In the genomic region with DNA sequence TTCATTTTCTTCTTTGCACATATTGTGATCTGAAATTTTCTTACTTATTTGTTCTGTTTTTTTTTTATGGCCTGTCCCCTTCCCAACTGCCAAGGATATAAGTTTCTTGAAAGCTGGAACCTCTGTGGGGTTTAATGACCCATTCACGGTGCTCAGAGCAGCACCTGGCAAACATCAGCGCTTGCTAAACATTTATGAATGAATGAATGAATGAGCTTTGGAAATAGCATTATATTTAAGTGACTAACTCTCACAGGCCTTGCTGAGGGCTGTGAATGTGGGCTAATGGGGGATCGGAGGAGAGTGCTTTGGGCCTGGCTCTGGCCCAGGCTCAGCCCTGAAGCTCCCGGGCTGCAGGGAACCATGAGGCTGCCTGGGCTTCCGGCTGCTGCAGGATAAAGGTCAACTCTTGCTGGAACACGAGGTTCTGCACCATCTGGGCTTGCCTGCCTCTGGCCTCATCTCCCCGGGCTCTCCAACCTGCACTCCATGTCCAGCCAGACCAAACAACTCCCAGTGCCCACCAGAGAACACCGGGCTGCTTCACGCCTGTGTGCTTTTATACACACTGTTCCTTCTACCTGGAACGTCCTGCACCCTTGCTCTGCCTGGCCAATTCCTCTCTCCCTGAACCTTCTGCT, we compare ENCODE assay signal across 18 cellular contexts. TPM values are rescaled to one million over a fixed set of nuclear protein-coding genes. Genes with fewer than 3 reads are reported as not detected.
DNase-seq lines count a peak whose midpoint lies in the region; ATAC-seq and TF ChIP-seq lines count a peak whose summit lies in the region.
"Had no signal": no experiment of that assay in that cellular context is flagged by ENCODE, and none has a peak within 500 bp of the region (broad histone marks: within the 10 kb centered on the region; RNA-seq: fewer than 3 reads in every experiment).

No MANE protein-coding gene starts in this region.

- no peaks in the 10 kb centered on the region for H3K9me3 ChIP-seq in esophagus muscularis mucosa
- no peaks in the 10 kb centered on the region for H3K9me3 ChIP-seq in transverse colon
- no peaks in the 10 kb centered on the region for H3K9me3 ChIP-seq in CD8-positive, alpha-beta memory T cell (ENCODE audit: low read length)

- no peaks in the 10 kb centered on the region for H3K36me3 ChIP-seq in esophagus muscularis mucosa
- H3K36me3 ChIP-seq in transverse colon: no peaks in the 10 kb centered on the region
- no peaks in the 10 kb centered on the region for H3K36me3 ChIP-seq in CD8-positive, alpha-beta memory T cell (ENCODE audit: insufficient read depth, low read length)
- H3K36me3 ChIP-seq: brain microvascular endothelial cell had no signal

- H3K36me3 Mint-ChIP-seq in activated T-cell treated with anti-CD3 and anti-CD28 coated beads, Interleukin-2, amount 50 U/mL, for 72 hours (ENCODE audit: insufficient read depth in 2 of 2): no peaks in the 10 kb centered on the region
- H3K36me3 Mint-ChIP-seq in naive thymus-derived CD8-positive, alpha-beta T cell: no peaks in the 10 kb centered on the region
- no peaks in the 10 kb centered on the region for H3K36me3 Mint-ChIP-seq in natural killer cell
- no peaks in the 10 kb centered on the region for H3K36me3 Mint-ChIP-seq in CD8-positive, alpha-beta memory T cell
- H3K36me3 Mint-ChIP-seq: activated CD8-positive, alpha-beta memory T cell treated with anti-CD3 and anti-CD28 coated beads, Interleukin-2, amount 10 ng/mL, durations not matched to agents 7 days and 5 days had no signal

- in situ Hi-C loops in transverse colon (cut with MboI; ENCODE audit: low pct_ligation_motif_present in 1 of 4, low pct_unique_long_range_greater_than_20kb in 1 of 4, low sequenced_read_pairs in 3 of 4): no loop called here

- H3K4me3 Mint-ChIP-seq in activated T-cell treated with anti-CD3 and anti-CD28 coated beads, Interleukin-2, amount 50 U/mL, for 72 hours: peak overlapping the region in 1 of 2 donors; percentile 16
- H3K4me3 Mint-ChIP-seq in naive thymus-derived CD8-positive, alpha-beta T cell: peak overlapping the region in 3 of 10 donors; percentile 11 to 45 (median 45)
- no peak overlapping the region for H3K4me3 Mint-ChIP-seq in natural killer cell
- H3K4me3 Mint-ChIP-seq in CD8-positive, alpha-beta memory T cell: no peak overlapping the region
- H3K4me3 Mint-ChIP-seq: activated CD8-positive, alpha-beta memory T cell treated with anti-CD3 and anti-CD28 coated beads, Interleukin-2, amount 10 ng/mL, durations not matched to agents 7 days and 5 days; T-helper 2 cell treated with Interferon-gamma antibody and Interleukin-4, amounts not matched to agents 5 μg/mL and 100 μg/mL, for 36 hours had no signal

- TF ChIP-seq POLR2A in esophagus muscularis mucosa (IDR thresholded peaks at IDR 0.05; ENCODE audit: low read depth) (no peak), transverse colon (IDR thresholded peaks at IDR 0.05) (peak; percentile 42)

- CTCF ChIA-PET in CD8-positive, alpha-beta memory T cell (lab: Charles Lee): no interaction called here

- H3K9me3 Mint-ChIP-seq in activated T-cell treated with anti-CD3 and anti-CD28 coated beads, Interleukin-2, amount 50 U/mL, for 72 hours: no peaks in the 10 kb centered on the region
- H3K9me3 Mint-ChIP-seq in naive thymus-derived CD8-positive, alpha-beta T cell: no peaks in the 10 kb centered on the region
- H3K9me3 Mint-ChIP-seq in natural killer cell: no peaks in the 10 kb centered on the region
- H3K9me3 Mint-ChIP-seq in CD8-positive, alpha-beta memory T cell: no peaks in the 10 kb centered on the region
- H3K9me3 Mint-ChIP-seq: T-helper 2 cell treated with Interferon-gamma antibody and Interleukin-4, amounts not matched to agents 5 μg/mL and 100 μg/mL, for 36 hours had no signal

- peaks cover 73% of the 10 kb centered on the region for H3K4me1 Mint-ChIP-seq in activated T-cell treated with anti-CD3 and anti-CD28 coated beads, Interleukin-2, amount 50 U/mL, for 72 hours (ENCODE audit: low read depth)
- peaks cover 49 to 93% (median 88%) of the 10 kb centered on the region in 4 donors for H3K4me1 Mint-ChIP-seq in naive thymus-derived CD8-positive, alpha-beta T cell
- H3K4me1 Mint-ChIP-seq in natural killer cell: peaks cover 21 to 31% of the 10 kb centered on the region in 2 donors
- peaks cover 57 to 84% (median 78%) of the 10 kb centered on the region in 3 donors for H3K4me1 Mint-ChIP-seq in CD8-positive, alpha-beta memory T cell

- H3K4me3 ChIP-seq in esophagus muscularis mucosa (no peak overlapping the region), transverse colon (no peak overlapping the region)
- no peak overlapping the region for H3K4me3 ChIP-seq in CD8-positive, alpha-beta memory T cell (ENCODE audit: low read length)

- intact Hi-C loops in esophagus muscularis mucosa (cut with DNase I): no loop called here
- intact Hi-C loops in transverse colon (cut with DNase I; ENCODE audit: low total_unique reads): no loop called here
- intact Hi-C loops in natural killer cell (cut with micrococcal nuclease): no loop called here

- H3K27ac ChIP-seq in esophagus muscularis mucosa (replicated peaks in 1 of 4): peak overlapping the region; percentile 96 to 100 (median 98)
- peak overlapping the region; percentile 99 to 100 (median 100) for H3K27ac ChIP-seq in transverse colon
- no peak overlapping the region for H3K27ac ChIP-seq in CD8-positive, alpha-beta memory T cell (ENCODE audit: low read depth, low read length)
- H3K27ac ChIP-seq: brain microvascular endothelial cell had no signal

- peak overlapping the region; percentile 66 for H3K27ac Mint-ChIP-seq in activated T-cell treated with anti-CD3 and anti-CD28 coated beads, Interleukin-2, amount 50 U/mL, for 72 hours
- H3K27ac Mint-ChIP-seq in naive thymus-derived CD8-positive, alpha-beta T cell: peak overlapping the region in 6 of 10 donors; percentile 7 to 92 (median 62)
- no peak overlapping the region for H3K27ac Mint-ChIP-seq in natural killer cell
- H3K27ac Mint-ChIP-seq in CD8-positive, alpha-beta memory T cell: peak overlapping the region in 3 of 8 donors; percentile 17 to 50 (median 22)
- H3K27ac Mint-ChIP-seq: activated CD8-positive, alpha-beta memory T cell treated with anti-CD3 and anti-CD28 coated beads, Interleukin-2, amount 10 ng/mL, durations not matched to agents 7 days and 5 days; T-helper 2 cell treated with Interferon-gamma antibody and Interleukin-4, amounts not matched to agents 5 μg/mL and 100 μg/mL, for 36 hours had no signal

- POLR2A ChIA-PET in naive thymus-derived CD8-positive, alpha-beta T cell (lab: Charles Lee): interaction anchor here (0.7 to 0.8 kb wide), 2 partner anchors 9 to 33 kb away, joined by 3 read pairs; partner anchors contain the start of gene FKBP5
- POLR2A ChIA-PET in CD8-positive, alpha-beta memory T cell (lab: Charles Lee): no interaction called here

- no peaks in the 10 kb centered on the region for H3K27me3 Mint-ChIP-seq in activated T-cell treated with anti-CD3 and anti-CD28 coated beads, Interleukin-2, amount 50 U/mL, for 72 hours (ENCODE audit: low read depth)
- H3K27me3 Mint-ChIP-seq in naive thymus-derived CD8-positive, alpha-beta T cell: no peaks in the 10 kb centered on the region
- H3K27me3 Mint-ChIP-seq in natural killer cell (ENCODE audit: low read depth in 2 of 2): peaks cover 0 to 4% of the 10 kb centered on the region in 2 donors
- H3K27me3 Mint-ChIP-seq in CD8-positive, alpha-beta memory T cell: no peaks in the 10 kb centered on the region
- H3K27me3 Mint-ChIP-seq: activated CD8-positive, alpha-beta memory T cell treated with anti-CD3 and anti-CD28 coated beads, Interleukin-2, amount 10 ng/mL, durations not matched to agents 7 days and 5 days had no signal

- no peak for DNase-seq in activated T-cell treated with anti-CD3 and anti-CD28 coated beads, Interleukin-2, amount 50 U/mL, for 72 hours
- DNase-seq in activated T-cell treated with anti-CD3 and anti-CD28 coated beads, Interleukin-2, amount 50 U/mL, for 1 hour: no peak
- no peak for DNase-seq in esophagus muscularis mucosa (ENCODE audit: extremely low spot score)
- no peak for DNase-seq in naive thymus-derived CD8-positive, alpha-beta T cell
- peak; percentile 70 for DNase-seq in transverse colon
- no peak for DNase-seq in natural killer cell
- no peak for DNase-seq in retina
- DNase-seq in CD8-positive, alpha-beta memory T cell: no peak
- DNase-seq: activated CD8-positive, alpha-beta memory T cell treated with anti-CD3 and anti-CD28 coated beads, Interleukin-2, amount 10 ng/mL, durations not matched to agents 7 days and 5 days; brain microvascular endothelial cell; NCI-H446 treated with DMSO at 0.1 percent for 48 hours; stimulated activated CD4-positive, alpha-beta T cell treated with anti-CD3 and anti-CD28 coated beads, Interleukin-1b, Interleukin-23, amount 100 ng/mL, for 48 hours; stimulated activated naive CD4-positive, alpha-beta T cell had no signal

- ATAC-seq in activated T-cell treated with anti-CD3 and anti-CD28 coated beads, Interleukin-2, amount 50 U/mL, for 72 hours (replicated peaks in 1 of 2): no peak
- ATAC-seq in naive thymus-derived CD8-positive, alpha-beta T cell: no peak
- ATAC-seq in natural killer cell: no peak
- ATAC-seq: activated CD8-positive, alpha-beta memory T cell treated with anti-CD3 and anti-CD28 coated beads, Interleukin-2, amount 10 ng/mL, durations not matched to agents 7 days and 5 days; Panc1 had no signal

- no peaks in the 10 kb centered on the region for H3K27me3 ChIP-seq in esophagus muscularis mucosa
- no peaks in the 10 kb centered on the region for H3K27me3 ChIP-seq in transverse colon
- no peaks in the 10 kb centered on the region for H3K27me3 ChIP-seq in CD8-positive, alpha-beta memory T cell (ENCODE audit: insufficient read depth, low read length, poor library complexity, severe bottlenecking)
- H3K27me3 ChIP-seq: brain microvascular endothelial cell had no signal

- WGBS in esophagus muscularis mucosa: 58% methylated on average over 9 of the region's 10 CpGs
- WGBS in transverse colon (ENCODE audit: low coverage in 1 of 2), 2 donors: 33 to 49% methylated on average over 2 to 10 of the region's 10 CpGs

- TF ChIP-seq CTCF in esophagus muscularis mucosa (IDR thresholded peaks at IDR 0.05) (no peak), transverse colon (IDR thresholded peaks at IDR 0.05) (no peak), natural killer cell (IDR thresholded peaks at IDR 0.05) (no peak)

- peaks cover 91 to 100% (median 100%) of the 10 kb centered on the region in 4 donors for H3K4me1 ChIP-seq in esophagus muscularis mucosa
- peaks cover 64 to 95% (median 83%) of the 10 kb centered on the region in 4 donors for H3K4me1 ChIP-seq in transverse colon
- peaks cover 73% of the 10 kb centered on the region for H3K4me1 ChIP-seq in CD8-positive, alpha-beta memory T cell (ENCODE audit: insufficient read depth, low read length)

- TF ChIP-seq EP300 in esophagus muscularis mucosa (IDR thresholded peaks at IDR 0.05) (peak; percentile 16), transverse colon (IDR thresholded peaks at IDR 0.05; ENCODE audit: low read depth) (peak; percentile 98)

RNA-seq across cellular contexts. Expression of gene ARMC12, which starts 14.6 kb away (rescaled TPM):
- 1 to 10 TPM; 4.5 to 5.2 TPM for total RNA-seq in activated T-cell treated with anti-CD3 and anti-CD28 coated beads, Interleukin-2, amount 50 U/mL, for 72 hours
- 1 to 10 TPM in 1 of 4 donors, under 1 TPM in 2, not detected in 1; 0.50 to 1.0 (median 0.83) TPM for total RNA-seq in esophagus muscularis mucosa
- 1 to 10 TPM; 1.9 to 2.0 TPM for total RNA-seq in naive thymus-derived CD8-positive, alpha-beta T cell
- 1 to 10 TPM in 2 of 3 donors, under 1 TPM in 1; 0.30 to 1.3 (median 1.2) TPM for polyA plus RNA-seq in naive thymus-derived CD8-positive, alpha-beta T cell
- total RNA-seq in transverse colon: 1 to 10 TPM in 1 of 4 donors, under 1 TPM in 1, not detected in 2; 0.68 to 1.5 TPM
- 1 to 10 TPM in 1 of 3 donors, under 1 TPM in 2; 0.59 to 1.5 (median 0.64) TPM for total RNA-seq in natural killer cell
- under 1 TPM; 0.37 to 0.38 TPM for total RNA-seq in CD8-positive, alpha-beta memory T cell
- 0.26 TPM for polyA plus RNA-seq in CD8-positive, alpha-beta memory T cell

RNA-seq across cellular contexts. Expression of gene FKBP5, which starts 33.5 kb away (rescaled TPM):
- 100 to 1,000 TPM; 106 to 120 TPM for total RNA-seq in activated T-cell treated with anti-CD3 and anti-CD28 coated beads, Interleukin-2, amount 50 U/mL, for 72 hours
- total RNA-seq in esophagus muscularis mucosa (100 to 1,000 TPM; 477 to 689 (median 593) TPM), transverse colon (100 to 1,000 TPM in 3 of 4 donors, 10 to 100 TPM in 1; 82.8 to 299 (median 254) TPM), natural killer cell (10 to 100 TPM; 15.5 to 30.2 (median 27.3) TPM)
- 10 to 100 TPM; 75.4 to 79.1 TPM for total RNA-seq in naive thymus-derived CD8-positive, alpha-beta T cell
- polyA plus RNA-seq in naive thymus-derived CD8-positive, alpha-beta T cell: 100 to 1,000 TPM; 108 to 297 (median 154) TPM
- 10 to 100 TPM; 55.7 to 58.8 TPM for total RNA-seq in CD8-positive, alpha-beta memory T cell
- 192 TPM for polyA plus RNA-seq in CD8-positive, alpha-beta memory T cell

RNA-seq across cellular contexts. Expression of gene CLPSL2, which starts 54.2 kb away (rescaled TPM):
- total RNA-seq in activated T-cell treated with anti-CD3 and anti-CD28 coated beads, Interleukin-2, amount 50 U/mL, for 72 hours: not detected
- not detected for total RNA-seq in esophagus muscularis mucosa
- total RNA-seq in naive thymus-derived CD8-positive, alpha-beta T cell: not detected
- polyA plus RNA-seq in naive thymus-derived CD8-positive, alpha-beta T cell: not detected
- total RNA-seq in transverse colon: not detected
- total RNA-seq in natural killer cell: not detected
- total RNA-seq in CD8-positive, alpha-beta memory T cell: not detected
- not detected for polyA plus RNA-seq in CD8-positive, alpha-beta memory T cell
- total RNA-seq: A673; activated CD8-positive, alpha-beta memory T cell treated with anti-CD3 and anti-CD28 coated beads, Interleukin-2, amount 10 ng/mL, durations not matched to agents 7 days and 5 days; fibroblast of lung had no signal
- polyA plus RNA-seq: fibroblast of lung, neural cell had no signal

RNA-seq across cellular contexts. Expression of gene CLPSL1, which starts 58.6 kb away (rescaled TPM):
- total RNA-seq in activated T-cell treated with anti-CD3 and anti-CD28 coated beads, Interleukin-2, amount 50 U/mL, for 72 hours: not detected
- total RNA-seq in esophagus muscularis mucosa (not detected), transverse colon (not detected), natural killer cell (not detected)
- not detected for total RNA-seq in naive thymus-derived CD8-positive, alpha-beta T cell
- not detected for polyA plus RNA-seq in naive thymus-derived CD8-positive, alpha-beta T cell
- total RNA-seq in CD8-positive, alpha-beta memory T cell: not detected
- not detected for polyA plus RNA-seq in CD8-positive, alpha-beta memory T cell
- total RNA-seq: A673; activated CD8-positive, alpha-beta memory T cell treated with anti-CD3 and anti-CD28 coated beads, Interleukin-2, amount 10 ng/mL, durations not matched to agents 7 days and 5 days; fibroblast of lung had no signal
- polyA plus RNA-seq: fibroblast of lung, neural cell had no signal

Comparison
In these comparisons a context has a peak if more than half of its experiments do, and no peak if none do; other contexts are left out.
1. H3K27ac Mint-ChIP-seq: peak in activated T-cell treated with anti-CD3 and anti-CD28 coated beads, Interleukin-2, amount 50 U/mL, for 72 hours (single experiment) and naive thymus-derived CD8-positive, alpha-beta T cell (6 of 10); none in natural killer cell (0 of 2).